Comparison of ENCODE assay signal across 1 cellular context in the genomic region with DNA sequence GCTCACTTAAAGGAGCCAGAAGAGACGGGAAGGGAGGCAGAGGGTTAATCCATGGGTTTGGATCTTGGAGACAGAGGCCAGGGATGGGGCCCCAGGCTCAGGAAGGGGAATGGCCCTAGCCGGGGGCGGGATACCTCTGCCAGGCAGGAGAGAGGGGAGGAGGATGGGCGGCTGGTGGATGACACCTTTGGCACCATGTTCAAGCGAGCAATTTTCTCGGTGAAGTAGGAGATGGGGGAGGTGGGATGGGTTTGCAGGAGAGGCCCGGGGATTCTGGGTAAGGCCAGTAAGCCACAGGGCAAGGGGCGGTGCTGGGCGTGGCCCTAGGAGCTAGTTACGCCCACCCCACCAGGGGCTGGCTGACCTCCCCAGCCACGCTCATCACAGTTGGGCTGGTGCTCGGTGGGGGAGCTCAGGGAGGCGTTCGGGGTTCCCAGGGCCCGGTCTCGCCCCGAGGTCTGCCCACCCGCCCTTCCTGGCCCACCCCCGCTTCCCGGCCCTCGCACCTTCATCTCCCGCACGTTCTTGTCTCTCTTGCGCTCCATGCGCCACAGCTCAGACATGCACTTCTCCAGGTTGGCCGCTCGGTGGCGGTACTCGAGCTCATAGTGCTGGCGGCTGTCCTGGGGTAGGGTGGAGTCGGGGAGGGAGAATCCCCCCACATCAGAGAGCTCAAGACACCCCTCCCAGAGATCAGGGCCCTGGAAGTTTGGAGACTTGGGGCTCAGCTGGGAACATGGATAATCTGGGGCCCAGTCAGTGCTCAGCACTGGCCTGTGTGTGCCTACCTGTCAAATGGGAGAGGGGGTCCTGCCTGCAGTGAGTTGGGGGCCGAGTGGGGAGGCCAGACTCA.
TF ChIP-seq lines count a peak whose summit lies in the region.

No MANE protein-coding gene starts in this region.

TF ChIP-seq in GM12891, 5 proteins besides CTCF, POLR2A, EP300 and RAD21:
- no peak for TF ChIP-seq TAF1 (IDR thresholded peaks at IDR 0.05; ENCODE audit: low read depth, low read length)
- no peak for TF ChIP-seq POU2F2 (IDR thresholded peaks at IDR 0.05; ENCODE audit: low read depth, low read length)
- no peak for TF ChIP-seq SPI1 (IDR thresholded peaks at IDR 0.05; ENCODE audit: low read depth, low read length)
